9 cellular contexts compared by ENCODE assay signal in the genomic region with DNA sequence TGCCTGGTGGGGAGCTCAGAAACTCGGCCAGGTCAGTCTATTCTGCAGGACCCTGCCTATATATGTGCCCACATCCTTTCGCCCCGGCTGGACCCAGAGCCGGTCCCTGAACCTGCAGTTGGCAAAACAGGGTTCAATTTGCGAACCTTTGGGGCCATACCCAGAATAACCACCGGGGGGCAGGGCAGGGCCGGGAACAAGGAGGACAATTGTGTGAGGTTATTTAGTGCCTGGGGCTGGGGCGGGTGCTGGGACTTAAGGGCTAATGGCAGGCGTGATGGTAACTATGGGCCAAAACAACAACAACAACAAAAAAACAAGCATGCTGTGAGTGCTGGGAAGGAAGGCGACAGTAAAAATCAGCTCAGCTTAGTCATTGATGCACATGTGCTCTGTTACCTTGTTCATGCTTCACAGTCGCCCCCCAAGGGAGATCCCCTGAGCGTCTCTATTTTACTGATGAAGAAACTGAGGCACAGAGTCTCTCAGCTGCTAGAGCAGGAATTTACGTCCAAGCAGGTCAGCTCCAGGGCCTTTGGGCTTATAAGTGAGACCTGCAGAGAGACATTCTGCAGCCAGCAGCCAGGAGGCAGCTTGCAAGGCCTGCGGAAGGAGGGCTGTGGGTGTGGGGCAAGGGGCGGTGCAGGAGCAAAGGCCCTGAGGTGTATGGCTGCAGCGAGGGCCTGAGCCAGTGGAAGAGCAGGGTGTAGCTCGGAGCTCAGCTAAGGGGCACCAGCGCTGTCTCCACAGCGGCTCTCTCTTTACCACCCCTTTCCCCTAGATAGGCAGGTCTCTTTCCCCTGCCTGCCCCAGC.
A peak's percentile ranks its signal among the peaks of the same experiment; 100 is the strongest.
DNase-seq lines count a peak whose midpoint lies in the region; ATAC-seq, FAIRE-seq and TF ChIP-seq lines count a peak whose summit lies in the region.
"Had no signal": no experiment of that assay in that cellular context is flagged by ENCODE, and none has a peak within 500 bp of the region (broad histone marks: within the 10 kb centered on the region; RNA-seq: fewer than 3 reads in every experiment).

No MANE protein-coding gene starts in this region.

- H3K27ac ChIP-seq in upper lobe of left lung: no peak overlapping the region
- H3K27ac ChIP-seq: SK-N-MC had no signal

- TF ChIP-seq CTCF in D721Med (IDR thresholded peaks at IDR 0.05; ENCODE audit: insufficient read depth, missing control alignments) (peak; percentile 71), foreskin fibroblast (IDR thresholded peaks at IDR 0.05; ENCODE audit: low read depth, low read length) (peak; percentile 88), omental fat pad (IDR thresholded peaks at IDR 0.05) (peak in 1 of 3 donors; percentile 63), upper lobe of left lung (IDR thresholded peaks at IDR 0.05) (peak; percentile 70 to 83 (median 76))

- peaks cover 12% of the 10 kb centered on the region for H3K4me1 ChIP-seq in NT2/D1 (ENCODE audit: insufficient read depth, insufficient read length)
- H3K4me1 ChIP-seq in upper lobe of left lung: no peaks in the 10 kb centered on the region

- H3K9me3 ChIP-seq in NT2/D1 (ENCODE audit: insufficient read depth, low read length) (no peaks in the 10 kb centered on the region), upper lobe of left lung (no peaks in the 10 kb centered on the region)

- no peak for TF ChIP-seq EP300 in upper lobe of left lung (IDR thresholded peaks at IDR 0.05)

- 44 to 59% methylated on average over 15 to 19 of the region's 19 CpGs for WGBS in upper lobe of left lung, 2 donors

- no peak for TF ChIP-seq POLR2A in upper lobe of left lung (IDR thresholded peaks at IDR 0.05)

- no peak overlapping the region for H3K4me3 ChIP-seq in NT2/D1 (ENCODE audit: insufficient read length, low read depth)
- no peak overlapping the region for H3K4me3 ChIP-seq in foreskin fibroblast (ENCODE audit: low read depth in 1 of 2, low read length in 2 of 2)
- H3K4me3 ChIP-seq in upper lobe of left lung: no peak overlapping the region
- H3K4me3 ChIP-seq: SK-N-MC had no signal

- H3K27me3 ChIP-seq in NT2/D1 (ENCODE audit: insufficient read depth, insufficient read length) (peaks cover 7% of the 10 kb centered on the region), upper lobe of left lung (no peaks in the 10 kb centered on the region)

- FAIRE-seq in D721Med (lab: Jason Lieb, UNC): no peak

- peak; percentile 63 for DNase-seq in D721Med (ENCODE audit: insufficient read length, low spot score)
- DNase-seq in NT2/D1 (ENCODE audit: low read depth, low spot score): peak; percentile 76
- DNase-seq in activated T-helper 1 cell treated with Interleukin-2 at 50 U/mL for 16 hours (ENCODE audit: low read depth): peak; percentile 17
- peak; percentile 29 to 75 for DNase-seq in foreskin fibroblast
- peak; percentile 64 for DNase-seq in omental fat pad (ENCODE audit: low spot score)
- DNase-seq in upper lobe of left lung: peak in 1 of 2 donors; percentile 45

- peak; percentile 63 for ATAC-seq in HG03159 (IDR thresholded peaks at IDR 0.05; ENCODE audit: unreplicated experiment)
- ATAC-seq in omental fat pad (ENCODE audit: low FRiP score): peak; percentile 50
- ATAC-seq in upper lobe of left lung (ENCODE audit: low FRiP score in 2 of 2): peak in 1 of 2 donors; percentile 72
- no peak for ATAC-seq in GM19324 (IDR thresholded peaks at IDR 0.05; ENCODE audit: low FRiP score, unreplicated experiment)

- H3K36me3 ChIP-seq in NT2/D1 (ENCODE audit: insufficient read depth, insufficient read length, low read length): peaks cover 10% of the 10 kb centered on the region
- H3K36me3 ChIP-seq in upper lobe of left lung: peaks cover 0 to 13% (median 11%) of the 10 kb centered on the region in 4 donors

- no peak overlapping the region for H3K9ac ChIP-seq in NT2/D1 (ENCODE audit: insufficient read length, low read depth)
